Comparison of ENCODE assay signal across 28 cellular contexts in genomic region chr1:100411019-100411418, GRCh38. TPM values are rescaled to one million over a fixed set of nuclear protein-coding genes. Genes with fewer than 3 reads are reported as not detected.
DNase-seq lines count a peak whose midpoint lies in the region; ATAC-seq and TF ChIP-seq lines count a peak whose summit lies in the region.
"Had no signal": no experiment of that assay in that cellular context is flagged by ENCODE, and none has a peak within 500 bp of the region (broad histone marks: within the 10 kb centered on the region; RNA-seq: fewer than 3 reads in every experiment).

No MANE protein-coding gene starts in this region.

- H3K23ac ChIP-seq in H9 (ENCODE audit: insufficient read length, low read depth, low read length) = no peak overlapping the region

- H2BK5ac ChIP-seq in H9 (ENCODE audit: insufficient read length, low read length) = no peak overlapping the region

- WGBS in H9 (ENCODE audit: extremely low coverage, insufficient read length, low lambda C conversion rate) = no CpG with 5 or more reads among the region's 4 CpGs

- no peaks in the 10 kb centered on the region for H3K79me1 ChIP-seq in H9 (ENCODE audit: insufficient read depth, low read depth, low read length, poor library complexity, severe bottlenecking)

- H3K36me3 Mint-ChIP-seq in activated T-cell treated with anti-CD3 and anti-CD28 coated beads, Interleukin-2, amount 50 U/mL, for 24 hours (ENCODE audit: low read depth) = peaks cover 32% of the 10 kb centered on the region
- H3K36me3 Mint-ChIP-seq in activated T-cell treated with anti-CD3 and anti-CD28 coated beads, Interleukin-2, amount 50 U/mL, for 4 hours (ENCODE audit: insufficient read depth) = peaks cover 32% of the 10 kb centered on the region
- H3K36me3 Mint-ChIP-seq in H9 (ENCODE audit: insufficient read depth in 1 of 3, low read depth in 3 of 3) (peaks cover 5 to 16% (median 9%) of the 10 kb centered on the region in 3 experiments; a peak in 6 of 7 replicates), nephron progenitor cell (ENCODE audit: low read depth) (peaks cover 39% of the 10 kb centered on the region)
- H3K36me3 Mint-ChIP-seq in central memory CD8-positive, alpha-beta T cell (ENCODE audit: insufficient read depth) = peaks cover 17% of the 10 kb centered on the region

- H2AK5ac ChIP-seq in H9 (ENCODE audit: insufficient read length, low read length) = no peak overlapping the region

- H3K4me3 Mint-ChIP-seq in activated T-cell treated with anti-CD3 and anti-CD28 coated beads, Interleukin-2, amount 50 U/mL, for 24 hours = no peak overlapping the region
- no peak overlapping the region for H3K4me3 Mint-ChIP-seq in activated T-cell treated with anti-CD3 and anti-CD28 coated beads, Interleukin-2, amount 50 U/mL, for 4 hours
- no peak overlapping the region for H3K4me3 Mint-ChIP-seq in H9
- H3K4me3 Mint-ChIP-seq in central memory CD8-positive, alpha-beta T cell = no peak overlapping the region
- H3K4me3 Mint-ChIP-seq in nephron progenitor cell = no peak overlapping the region

- no peak overlapping the region for H3K56ac ChIP-seq in H9 (ENCODE audit: insufficient read length, low read depth, low read length)

- H3T11ph ChIP-seq in H9 (ENCODE audit: low read length) = no peak overlapping the region

- H4K20me1 ChIP-seq in H9 (ENCODE audit: control insufficient read depth, insufficient read depth, insufficient read length) = no peaks in the 10 kb centered on the region

- peaks cover 80% of the 10 kb centered on the region for H3K4me1 Mint-ChIP-seq in activated T-cell treated with anti-CD3 and anti-CD28 coated beads, Interleukin-2, amount 50 U/mL, for 24 hours (ENCODE audit: low read depth)
- H3K4me1 Mint-ChIP-seq in activated T-cell treated with anti-CD3 and anti-CD28 coated beads, Interleukin-2, amount 50 U/mL, for 4 hours (ENCODE audit: low read depth) = peaks cover 76% of the 10 kb centered on the region
- H3K4me1 Mint-ChIP-seq in H9 = peaks cover 20 to 25% of the 10 kb centered on the region in 2 experiments
- H3K4me1 Mint-ChIP-seq in central memory CD8-positive, alpha-beta T cell = peaks cover 77% of the 10 kb centered on the region
- peaks cover 14% of the 10 kb centered on the region for H3K4me1 Mint-ChIP-seq in nephron progenitor cell

- no peak overlapping the region for H2BK15ac ChIP-seq in H9 (ENCODE audit: low read depth, low read length)

- TF ChIP-seq CTCF in H9 (conservative IDR thresholded peaks at IDR 0.05) (no peak), nephron progenitor cell (IDR thresholded peaks at IDR 0.05) (no peak)

- no peak for ATAC-seq in activated T-cell treated with anti-CD3 and anti-CD28 coated beads, Interleukin-2, amount 50 U/mL, for 4 hours
- no peak for ATAC-seq in central memory CD8-positive, alpha-beta T cell (replicated peaks; ENCODE audit: extremely low read depth, poor library complexity, severe bottlenecking)
- no peak for ATAC-seq in GM18873 (IDR thresholded peaks at IDR 0.05; ENCODE audit: low FRiP score, unreplicated experiment)
- ATAC-seq in HG02840 (IDR thresholded peaks at IDR 0.05; ENCODE audit: low FRiP score, unreplicated experiment) = no peak
- ATAC-seq: K562, left colon, Panc1 had no signal

- no peak overlapping the region for H2BK120ac ChIP-seq in H9 (ENCODE audit: low read depth, low read length, poor library complexity, severe bottlenecking)

- no peak overlapping the region for H3K18ac ChIP-seq in H9 (ENCODE audit: insufficient read length, low read depth, low read length)

- no peaks in the 10 kb centered on the region for H3K79me2 ChIP-seq in H9 (ENCODE audit: insufficient read depth, low read length)

- no peaks in the 10 kb centered on the region for H3K27me3 ChIP-seq in H9 (ENCODE audit: insufficient read depth, low read length)
- H3K27me3 ChIP-seq: esophagus muscularis mucosa, vagina had no signal

- no peaks in the 10 kb centered on the region for H3K9me3 ChIP-seq in H9 (ENCODE audit: control insufficient read depth, low read depth, low read length)
- H3K9me3 ChIP-seq: esophagus muscularis mucosa, vagina had no signal

- H3K4me2 ChIP-seq in H9 (ENCODE audit: insufficient read depth, insufficient read length, low read length) = no peak overlapping the region

- H3K14ac ChIP-seq in H9 (ENCODE audit: insufficient read depth, low read length) = no peak overlapping the region

- peaks cover 3% of the 10 kb centered on the region; the same call in 1 of the 2 replicates for H3K4me1 ChIP-seq in H9 (ENCODE audit: insufficient read depth, low read length)

- no peak overlapping the region for H2AFZ ChIP-seq in H9 (ENCODE audit: low read length)

- no peak overlapping the region for H3K9ac ChIP-seq in H9 (ENCODE audit: extremely low read depth, insufficient read length, low read length)

- no peak overlapping the region for H2BK20ac ChIP-seq in H9 (ENCODE audit: low read depth, low read length, poor library complexity, severe bottlenecking)

- H3K27ac Mint-ChIP-seq in activated T-cell treated with anti-CD3 and anti-CD28 coated beads, Interleukin-2, amount 50 U/mL, for 24 hours = peak overlapping the region; percentile 63
- peak overlapping the region; percentile 13 to 82 (median 58); a peak in 5 of 7 replicates for H3K27ac Mint-ChIP-seq in H9
- peak overlapping the region; percentile 66 for H3K27ac Mint-ChIP-seq in central memory CD8-positive, alpha-beta T cell (ENCODE audit: low read depth)
- peak overlapping the region; percentile 72 for H3K27ac Mint-ChIP-seq in nephron progenitor cell

- H4K8ac ChIP-seq in H9 (replicated peaks; ENCODE audit: insufficient read length, low read depth, low read length) = no peak overlapping the region

- H4K5ac ChIP-seq in H9 (ENCODE audit: insufficient read length, low read depth, low read length) = no peak overlapping the region

- no peak overlapping the region for H4K91ac ChIP-seq in H9 (ENCODE audit: insufficient read length, low read depth, low read length)

- no peaks in the 10 kb centered on the region for H3K23me2 ChIP-seq in H9 (ENCODE audit: insufficient read length, low read depth, low read length, poor library complexity, severe bottlenecking)

- no peak overlapping the region for H2BK12ac ChIP-seq in H9 (ENCODE audit: insufficient read length, low read depth, low read length)

- H3K27ac ChIP-seq in H9 (ENCODE audit: insufficient read length, low read depth, low read length) = peak overlapping the region; percentile 20
- H3K27ac ChIP-seq: coronary artery, esophagus muscularis mucosa, vagina had no signal

- no peaks in the 10 kb centered on the region for H3K27me3 Mint-ChIP-seq in activated T-cell treated with anti-CD3 and anti-CD28 coated beads, Interleukin-2, amount 50 U/mL, for 24 hours
- no peaks in the 10 kb centered on the region for H3K27me3 Mint-ChIP-seq in activated T-cell treated with anti-CD3 and anti-CD28 coated beads, Interleukin-2, amount 50 U/mL, for 4 hours (ENCODE audit: low read depth)
- H3K27me3 Mint-ChIP-seq in H9 (ENCODE audit: low read depth) (no peaks in the 10 kb centered on the region), nephron progenitor cell (ENCODE audit: low read depth, poor library complexity) (no peaks in the 10 kb centered on the region)
- no peaks in the 10 kb centered on the region for H3K27me3 Mint-ChIP-seq in central memory CD8-positive, alpha-beta T cell

- no peak overlapping the region for H3K4ac ChIP-seq in H9 (ENCODE audit: low read depth, low read length)

- H3K9me3 Mint-ChIP-seq in activated T-cell treated with anti-CD3 and anti-CD28 coated beads, Interleukin-2, amount 50 U/mL, for 24 hours = peaks cover 11% of the 10 kb centered on the region
- peaks cover 11% of the 10 kb centered on the region for H3K9me3 Mint-ChIP-seq in activated T-cell treated with anti-CD3 and anti-CD28 coated beads, Interleukin-2, amount 50 U/mL, for 4 hours
- H3K9me3 Mint-ChIP-seq in H9 = peaks cover 5 to 8% of the 10 kb centered on the region in 2 experiments; a peak in 4 of 5 replicates
- peaks cover 6% of the 10 kb centered on the region for H3K9me3 Mint-ChIP-seq in central memory CD8-positive, alpha-beta T cell
- H3K9me3 Mint-ChIP-seq in nephron progenitor cell = peaks cover 27% of the 10 kb centered on the region

- DNase-seq in activated T-cell treated with anti-CD3 and anti-CD28 coated beads, Interleukin-2, amount 50 U/mL, for 24 hours = no peak
- DNase-seq in activated T-cell treated with anti-CD3 and anti-CD28 coated beads, Interleukin-2, amount 50 U/mL, for 4 hours = no peak
- DNase-seq in H9 = no peak
- DNase-seq in central memory CD8-positive, alpha-beta T cell (ENCODE audit: low spot score in 2 of 2) = no peak
- DNase-seq in nephron progenitor cell = no peak
- no peak for DNase-seq in epidermal melanocyte (ENCODE audit: insufficient read length, low spot score)
- DNase-seq: activated CD4-positive, alpha-beta T cell treated with anti-CD3 and anti-CD28 coated beads, Interleukin-2, amount 50 U/mL, for 4 hours; aorta; DMS153; effector memory CD4-positive, alpha-beta T cell; foreskin melanocyte; H7; left colon; NCI-H1105; NCI-H187 treated with DMSO at 0.1 percent for 48 hours; NCI-H2227 treated with DMSO at 0.1 percent for 48 hours; NCI-H526 treated with DMSO at 0.1 percent for 48 hours; SHP77 treated with DMSO at 0.1 percent for 48 hours; stimulated activated CD4-positive, alpha-beta T cell treated with anti-CD3 and anti-CD28 coated beads, Interleukin-15, amount 100 ng/mL, for 24 hours; stimulated activated naive CD4-positive, alpha-beta T cell treated with Interleukin-2 at 50 U/mL for 16 hours; T1000 had no signal

RNA-seq across cellular contexts. Expression of gene CDC14A, which starts 58.7 kb away (rescaled TPM):
- total RNA-seq in activated T-cell treated with anti-CD3 and anti-CD28 coated beads, Interleukin-2, amount 50 U/mL, for 4 hours = 10 to 100 TPM in 2 of 3 donors, 1 to 10 TPM in 1; 9.5 to 12.8 (median 12.5) TPM
- 8.4 and 8.9 TPM in 2 replicates for total RNA-seq in H9 (2021)
